In genomic region chr7:77895905-77896304, GRCh38 we compare ENCODE assay signal across 26 cellular contexts.
"Had no signal": no experiment of that assay in that cellular context is flagged by ENCODE, and none has a peak within 500 bp of the region (broad histone marks: within the 10 kb centered on the region; RNA-seq: fewer than 3 reads in every experiment).

No MANE protein-coding gene starts in this region.

- DNase-seq: KBM-7, MG63, MV-4-11, NCI-H1048, NCI-H1105, NCI-H1417, NCI-H1436 treated with DMSO at 0.1 percent for 48 hours, NCI-H1694, NCI-H187 treated with DMSO at 0.1 percent for 48 hours, NCI-H2029 treated with DMSO at 0.1 percent for 48 hours, NCI-H2171, NCI-H226, NCI-H446, NCI-H510A, NCI-H524 treated with DMSO at 0.1 percent for 48 hours, NCI-H69, NCI-H774, OCI-M1, PC-9, Peyer's patch, SHP77 treated with DMSO at 0.1 percent for 48 hours, SJCRH30 had no signal

- H3K9me3 ChIP-seq: MG63, Peyer's patch, SJCRH30 had no signal

- H3K4me3 ChIP-seq: MG63, PC-9, Peyer's patch, SJCRH30 had no signal

- H3K4me1 ChIP-seq: Peyer's patch, SJCRH30 had no signal

- FAIRE-seq: HTR-8/SVneo had no signal

- H3K27ac ChIP-seq: HL-60, PC-9, Peyer's patch, SJCRH30 had no signal

- H3K27me3 ChIP-seq: MG63, Peyer's patch, SJCRH30 had no signal

- H2AFZ ChIP-seq: PC-9 had no signal

- ATAC-seq: Right ventricle myocardium inferior, SK-N-SH treated with all-trans-retinoic acid at 6 μM for 48 hours had no signal

- H3K36me3 ChIP-seq: Peyer's patch had no signal

- H3K4me2 ChIP-seq: PC-9 had no signal
